In genomic region chr1:53412285-53413174, GRCh38 we compare ENCODE assay signal across 14 cellular contexts. TPM values are rescaled to one million over a fixed set of nuclear protein-coding genes. Genes with fewer than 3 reads are reported as not detected.
DNase-seq lines count a peak whose midpoint lies in the region; ATAC-seq, FAIRE-seq and TF ChIP-seq lines count a peak whose summit lies in the region.
"Had no signal": no experiment of that assay in that cellular context is flagged by ENCODE, and none has a peak within 500 bp of the region (broad histone marks: within the 10 kb centered on the region; RNA-seq: fewer than 3 reads in every experiment).

No MANE protein-coding gene starts in this region.

- peaks cover 3% of the 10 kb centered on the region; the same call in 1 of the 2 replicates for H3F3A ChIP-seq in Loucy (ENCODE audit: low read depth)

- no peak for ATAC-seq in GM21576 (IDR thresholded peaks at IDR 0.05; ENCODE audit: unreplicated experiment)
- ATAC-seq in HG03139 (IDR thresholded peaks at IDR 0.05; ENCODE audit: unreplicated experiment): no peak
- no peak for ATAC-seq in HG02973 (IDR thresholded peaks at IDR 0.05; ENCODE audit: unreplicated experiment)
- ATAC-seq: Right ventricle myocardium inferior had no signal

- FAIRE-seq in astrocyte (lab: Jason Lieb, UNC): no peak

- H3K36me3 Mint-ChIP-seq in CD4-positive, alpha-beta memory T cell: no peaks in the 10 kb centered on the region
- no peaks in the 10 kb centered on the region for H3K36me3 Mint-ChIP-seq in astrocyte (ENCODE audit: low read depth, unreplicated experiment)
- H3K36me3 Mint-ChIP-seq in neural crest cell (ENCODE audit: low read depth): no peaks in the 10 kb centered on the region
- H3K36me3 Mint-ChIP-seq: memory B cell had no signal

- no peaks in the 10 kb centered on the region for H3K27me3 Mint-ChIP-seq in CD4-positive, alpha-beta memory T cell
- H3K27me3 Mint-ChIP-seq in astrocyte (ENCODE audit: low read depth, unreplicated experiment) (peaks cover 6% of the 10 kb centered on the region), neural crest cell (ENCODE audit: low read depth) (peaks cover 6% of the 10 kb centered on the region)

- H4K20me1 ChIP-seq in Loucy (ENCODE audit: insufficient read depth, low read length, poor library complexity, severe bottlenecking) (no peaks in the 10 kb centered on the region), astrocyte (ENCODE audit: insufficient read depth, low read length) (peaks cover 6% of the 10 kb centered on the region)

- no peaks in the 10 kb centered on the region for H3K36me3 ChIP-seq in CD4-positive, alpha-beta memory T cell (ENCODE audit: insufficient read depth, low read length)
- no peaks in the 10 kb centered on the region for H3K36me3 ChIP-seq in Loucy (ENCODE audit: insufficient read depth, low read length)
- H3K36me3 ChIP-seq in astrocyte (ENCODE audit: insufficient read depth, low read length): no peaks in the 10 kb centered on the region
- H3K36me3 ChIP-seq: vagina had no signal

- no peaks in the 10 kb centered on the region for H3K79me2 ChIP-seq in Loucy (ENCODE audit: insufficient read depth, low read length)
- H3K79me2 ChIP-seq in astrocyte (ENCODE audit: insufficient read depth, low read length): no peaks in the 10 kb centered on the region

- peak overlapping the region; percentile 18; the same call in 1 of the 2 replicates for H2AFZ ChIP-seq in Loucy (ENCODE audit: low read length)
- no peak overlapping the region for H2AFZ ChIP-seq in astrocyte (ENCODE audit: low read depth, low read length)

- peaks cover 79% of the 10 kb centered on the region for H3K4me1 ChIP-seq in CD4-positive, alpha-beta memory T cell (ENCODE audit: insufficient read depth, low read length)
- H3K4me1 ChIP-seq in Loucy (ENCODE audit: insufficient read depth, low read length, poor library complexity, severe bottlenecking) (peaks cover 42% of the 10 kb centered on the region), astrocyte (ENCODE audit: insufficient read depth, low read length) (peaks cover 49% of the 10 kb centered on the region)
- H3K4me1 ChIP-seq: Caco-2, vagina had no signal

- intact Hi-C loops in CD4-positive, alpha-beta memory T cell (cut with micrococcal nuclease): loop anchor here (1.0 to 5.0 kb wide), 4 partner anchors 18 to 860 kb away; partner anchors contain the start of genes LRP8 and TUT4

- no peaks in the 10 kb centered on the region for H3K9me3 Mint-ChIP-seq in CD4-positive, alpha-beta memory T cell
- H3K9me3 Mint-ChIP-seq in astrocyte (ENCODE audit: unreplicated experiment) (no peaks in the 10 kb centered on the region), neural crest cell (no peaks in the 10 kb centered on the region)
- H3K9me3 Mint-ChIP-seq: memory B cell had no signal

- POLR2A ChIA-PET in CD4-positive, alpha-beta memory T cell (lab: Charles Lee; ENCODE audit: partially characterized antibody): interaction anchor here (0.7 to 2.5 kb wide), 16 partner anchors 7 to 533 kb away, joined by 3 to 39 read pairs (median 6); partner anchors contain the start of genes IFT25, LRP8 and LRRC42

- peak overlapping the region; percentile 91 to 99 (median 98) for H3K27ac Mint-ChIP-seq in CD4-positive, alpha-beta memory T cell
- peak overlapping the region; percentile 93 for H3K27ac Mint-ChIP-seq in astrocyte (ENCODE audit: unreplicated experiment)
- H3K27ac Mint-ChIP-seq in neural crest cell (ENCODE audit: unreplicated experiment): peak overlapping the region; percentile 45
- H3K27ac Mint-ChIP-seq: memory B cell had no signal

- peaks cover 43 to 84% (median 63%) of the 10 kb centered on the region in 4 donors for H3K4me1 Mint-ChIP-seq in CD4-positive, alpha-beta memory T cell
- peaks cover 61% of the 10 kb centered on the region for H3K4me1 Mint-ChIP-seq in astrocyte (ENCODE audit: low read depth, unreplicated experiment)
- H3K4me1 Mint-ChIP-seq in neural crest cell: peaks cover 48% of the 10 kb centered on the region

- H3K4me2 ChIP-seq in Loucy (ENCODE audit: low read depth, low read length, poor library complexity, severe bottlenecking) (peak overlapping the region; percentile 52), astrocyte (ENCODE audit: low read length) (peak overlapping the region; percentile 66)

- H3K9ac ChIP-seq in Loucy (ENCODE audit: low read depth, low read length, poor library complexity, severe bottlenecking) (peak overlapping the region; percentile 34), astrocyte (ENCODE audit: low read length) (peak overlapping the region; percentile 49)

- H3K27me3 ChIP-seq in CD4-positive, alpha-beta memory T cell (ENCODE audit: insufficient read depth, low read length): no peaks in the 10 kb centered on the region
- H3K27me3 ChIP-seq in Loucy (ENCODE audit: insufficient read depth, low read length, poor library complexity, severe bottlenecking) (no peaks in the 10 kb centered on the region), astrocyte (ENCODE audit: insufficient read depth, low read length) (peaks cover 3% of the 10 kb centered on the region)
- H3K27me3 ChIP-seq: vagina had no signal

- no peaks in the 10 kb centered on the region for H3K9me3 ChIP-seq in CD4-positive, alpha-beta memory T cell (ENCODE audit: control insufficient read depth in 1 of 2, low read length in 2 of 2)
- H3K9me3 ChIP-seq in Loucy (ENCODE audit: insufficient read depth, low read depth, low read length) (no peaks in the 10 kb centered on the region), astrocyte (ENCODE audit: insufficient read depth, low read depth, low read length) (no peaks in the 10 kb centered on the region)
- H3K9me3 ChIP-seq: Caco-2, vagina had no signal

- H3K9me2 ChIP-seq in Loucy (replicated peaks; ENCODE audit: low read depth, low read length): no peaks in the 10 kb centered on the region

- peak overlapping the region; percentile 63 for H3K27ac ChIP-seq in CD4-positive, alpha-beta memory T cell (ENCODE audit: low read depth, low read length)
- peak overlapping the region; percentile 88 for H3K27ac ChIP-seq in astrocyte (ENCODE audit: low read depth, low read length)
- H3K27ac ChIP-seq: vagina had no signal

- DNase-seq in CD4-positive, alpha-beta memory T cell: no peak
- no peak for DNase-seq in astrocyte (ENCODE audit: low read depth)
- DNase-seq in neural crest cell (ENCODE audit: low read depth, low spot score): no peak
- no peak for DNase-seq in HK-2 (ENCODE audit: unreplicated experiment)
- DNase-seq: Caco-2 had no signal

- H3K4me3 ChIP-seq in CD4-positive, alpha-beta memory T cell (ENCODE audit: low read length in 2 of 2): peak overlapping the region in 1 of 2 donors; percentile 2
- H3K4me3 ChIP-seq in Loucy (ENCODE audit: low read length, poor library complexity, severe bottlenecking) (no peak overlapping the region), astrocyte (ENCODE audit: insufficient read depth, low read depth, low read length) (no peak overlapping the region)
- H3K4me3 ChIP-seq: vagina had no signal

- CTCF ChIA-PET in CD4-positive, alpha-beta memory T cell (lab: Charles Lee; ENCODE audit: partially characterized antibody): interaction anchor here (1.0 to 3.7 kb wide), 8 partner anchors 12 to 134 kb away, joined by 3 to 35 read pairs (median 5); no protein-coding TSS in a partner anchor

- H3K4me3 Mint-ChIP-seq in CD4-positive, alpha-beta memory T cell: peak overlapping the region; percentile 11 to 78 (median 70)
- peak overlapping the region; percentile 9 for H3K4me3 Mint-ChIP-seq in astrocyte (ENCODE audit: unreplicated experiment)
- H3K4me3 Mint-ChIP-seq in neural crest cell: no peak overlapping the region
- H3K4me3 Mint-ChIP-seq: memory B cell had no signal

- TF ChIP-seq CTCF in Loucy (conservative IDR thresholded peaks at IDR 0.05; ENCODE audit: low read length) (no peak), astrocyte (IDR thresholded peaks at IDR 0.05; ENCODE audit: insufficient read depth, low read depth, low read length) (no peak), neural crest cell (conservative IDR thresholded peaks at IDR 0.05) (no peak)

RNA-seq across cellular contexts. Expression of gene DMRTB1, which starts 46.7 kb away (rescaled TPM):
- not detected for total RNA-seq in CD4-positive, alpha-beta memory T cell
- polyA plus RNA-seq in CD4-positive, alpha-beta memory T cell: not detected
- total RNA-seq in astrocyte (not detected in 2 replicates), neural crest cell (not detected in 2 replicates)
- total RNA-seq: Caco-2, LHCN-M2, Right ventricle myocardium inferior, vagina had no signal
- polyA plus RNA-seq: esophagus had no signal

Comparison
In these comparisons a context has a peak if more than half of its experiments do, and no peak if none do; other contexts are left out.
1. H3K27ac Mint-ChIP-seq: peak in every context shown above with its lines; median percentile 98 in CD4-positive, alpha-beta memory T cell; 93 in astrocyte; 45 in neural crest cell.